21 cellular contexts compared by ENCODE assay signal in the genomic region with DNA sequence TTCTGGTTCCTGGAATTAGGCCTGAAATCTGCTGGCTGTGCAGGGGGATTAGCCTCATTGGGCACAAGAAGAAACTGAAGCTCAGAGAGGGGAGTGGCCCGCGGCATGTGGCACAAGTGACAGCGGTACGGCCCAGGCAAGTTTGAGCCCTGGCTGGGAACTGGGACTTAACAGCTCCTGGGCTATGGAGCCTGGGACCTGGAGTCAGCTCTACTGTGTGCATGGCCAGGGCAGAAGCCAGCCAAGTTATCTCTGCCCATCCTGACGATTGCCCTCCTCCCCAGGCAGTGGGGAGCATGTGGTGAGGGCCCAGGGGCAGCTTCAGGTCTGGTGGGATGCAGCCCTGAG.
DNase-seq lines count a peak whose midpoint lies in the region; FAIRE-seq and TF ChIP-seq lines count a peak whose summit lies in the region.
"Had no signal": no experiment of that assay in that cellular context is flagged by ENCODE, and none has a peak within 500 bp of the region (broad histone marks: within the 10 kb centered on the region; RNA-seq: fewer than 3 reads in every experiment).

No MANE protein-coding gene starts in this region.

- no peaks in the 10 kb centered on the region for H3K79me1 ChIP-seq in mesenchymal stem cell (replicated peaks; ENCODE audit: low read length, poor library complexity, severe bottlenecking)

- no peak overlapping the region for H3K9ac ChIP-seq in kidney (ENCODE audit: low read length in 2 of 2)
- H3K9ac ChIP-seq in mesenchymal stem cell (ENCODE audit: low read length) = no peak overlapping the region

- peaks cover 0 to 3% of the 10 kb centered on the region in 2 donors for H3K9me3 ChIP-seq in kidney (ENCODE audit: control insufficient read depth in 1 of 2, low read length in 2 of 2)
- H3K9me3 ChIP-seq in mesenchymal stem cell (ENCODE audit: control insufficient read depth, low read length) = no peaks in the 10 kb centered on the region
- H3K9me3 ChIP-seq in sigmoid colon = no peaks in the 10 kb centered on the region
- H3K9me3 ChIP-seq: BE2C had no signal

- intact Hi-C loops in kidney (cut with DNase I) = no loop called here
- intact Hi-C loops in sigmoid colon (cut with DNase I) = no loop called here

- H4K91ac ChIP-seq in mesenchymal stem cell (ENCODE audit: low read length) = no peak overlapping the region

- H3K27ac ChIP-seq in kidney (ENCODE audit: low read depth in 2 of 2, low read length in 2 of 2) (peak overlapping the region in 1 of 2 donors; percentile 13), mesenchymal stem cell (ENCODE audit: low read length, poor library complexity, severe bottlenecking) (no peak overlapping the region), sigmoid colon (no peak overlapping the region)
- H3K27ac ChIP-seq: HL-60 had no signal

- no peak for TF ChIP-seq CTCF in kidney (IDR thresholded peaks at IDR 0.05; ENCODE audit: borderline replicate concordance, extremely low read depth, insufficient read depth)
- TF ChIP-seq CTCF in sigmoid colon (IDR thresholded peaks at IDR 0.05) = no peak

- no peak overlapping the region for H3K4ac ChIP-seq in mesenchymal stem cell (ENCODE audit: low read depth in 1 of 2, low read length in 2 of 2)

- no peak overlapping the region for H3K4me2 ChIP-seq in mesenchymal stem cell (ENCODE audit: low read length, poor library complexity, severe bottlenecking)

- H3K23ac ChIP-seq in mesenchymal stem cell (ENCODE audit: low read length in 2 of 2) = no peak overlapping the region

- H4K8ac ChIP-seq in mesenchymal stem cell (ENCODE audit: low read length) = no peak overlapping the region

- H2BK120ac ChIP-seq in mesenchymal stem cell (ENCODE audit: low read depth, low read length) = no peak overlapping the region

- no peak for TF ChIP-seq EP300 in sigmoid colon (IDR thresholded peaks at IDR 0.05)

- H2BK12ac ChIP-seq in mesenchymal stem cell (ENCODE audit: low read length in 2 of 2) = no peak overlapping the region

- no peaks in the 10 kb centered on the region for H3K36me3 ChIP-seq in kidney (ENCODE audit: control insufficient read depth in 1 of 2, insufficient read depth in 2 of 2, low read length in 2 of 2)
- peaks cover 0 to 3% of the 10 kb centered on the region in 2 experiments for H3K36me3 ChIP-seq in mesenchymal stem cell (ENCODE audit: control insufficient read depth in 1 of 2, insufficient read depth in 2 of 2, low read depth in 1 of 2, low read length in 2 of 2)
- H3K36me3 ChIP-seq in sigmoid colon = no peaks in the 10 kb centered on the region
- H3K36me3 ChIP-seq: BE2C had no signal

- H3K14ac ChIP-seq in mesenchymal stem cell (ENCODE audit: low read length in 2 of 2) = no peak overlapping the region

- no peak overlapping the region for H2AK5ac ChIP-seq in mesenchymal stem cell (ENCODE audit: low read length, severe bottlenecking)

- peak; percentile 61 for DNase-seq in kidney
- DNase-seq in mesenchymal stem cell = no peak
- peak; percentile 1 for DNase-seq in retina
- DNase-seq in GM19240 (ENCODE audit: insufficient read length, low spot score) = no peak
- DNase-seq in activated naive CD4-positive, alpha-beta T cell treated with anti-CD3 and anti-CD28 coated beads, Interleukin-2, amount 50 U/mL, for 16 hours = no peak
- no peak for DNase-seq in sigmoid colon
- DNase-seq: ACHN; BE2C; C1 segment of cervical spinal cord; CD4-positive, CD25-positive, alpha-beta regulatory T cell; CD8-positive, alpha-beta memory T cell; COR-L47; DMS 273 treated with DMSO at 0.1 percent for 48 hours; DMS53; DND-41; EL; H9 had no signal

- no peak overlapping the region for H3K18ac ChIP-seq in mesenchymal stem cell (ENCODE audit: low read depth in 1 of 2, low read length in 2 of 2)

- no peak overlapping the region for H2BK5ac ChIP-seq in mesenchymal stem cell (ENCODE audit: low read depth, low read length, poor library complexity, severe bottlenecking)

- H3K27me3 ChIP-seq in mesenchymal stem cell (ENCODE audit: control insufficient read depth in 1 of 2, insufficient read depth in 1 of 2, low read length in 2 of 2) = no peaks in the 10 kb centered on the region
- no peaks in the 10 kb centered on the region for H3K27me3 ChIP-seq in sigmoid colon
- H3K27me3 ChIP-seq: BE2C had no signal

- 98% methylated on average over 5 of the region's 5 CpGs for WGBS in mesenchymal stem cell
- WGBS in sigmoid colon, 2 donors = 88 to 96% methylated on average over 5 of the region's 5 CpGs

- no peak overlapping the region for H2AFZ ChIP-seq in mesenchymal stem cell (ENCODE audit: low read depth, low read length)

- FAIRE-seq in kidney (lab: Jason Lieb, UNC) = no peak
- FAIRE-seq: A204.1, GM12878, H1 had no signal

- peaks cover 5 to 14% of the 10 kb centered on the region in 2 donors for H3K4me1 ChIP-seq in kidney (ENCODE audit: control insufficient read depth in 1 of 2, insufficient read depth in 1 of 2, low read depth in 1 of 2, low read length in 2 of 2)
- H3K4me1 ChIP-seq in mesenchymal stem cell (ENCODE audit: control insufficient read depth, insufficient read depth, low read depth, low read length) = peaks cover 54% of the 10 kb centered on the region
- H3K4me1 ChIP-seq in sigmoid colon = peaks cover 0 to 14% (median 13%) of the 10 kb centered on the region in 4 donors

- TF ChIP-seq POLR2A in sigmoid colon (IDR thresholded peaks at IDR 0.05) = no peak

- H2BK15ac ChIP-seq in mesenchymal stem cell (ENCODE audit: low read depth, poor library complexity, severe bottlenecking) = peak overlapping the region; percentile 12

- H3K4me3 ChIP-seq in kidney (ENCODE audit: low read length in 2 of 2) (no peak overlapping the region), mesenchymal stem cell (ENCODE audit: insufficient read depth in 1 of 2, low read depth in 1 of 2, low read length in 2 of 2) (no peak overlapping the region), sigmoid colon (no peak overlapping the region)
- H3K4me3 ChIP-seq: GM12878 had no signal

Comparison
In these comparisons a context has a peak if more than half of its experiments do, and no peak if none do; other contexts are left out.
1. DNase-seq: peak in kidney (single experiment) and retina (single experiment); none in mesenchymal stem cell (single experiment), GM19240 (single experiment), activated naive CD4-positive, alpha-beta T cell treated with anti-CD3 and anti-CD28 coated beads, Interleukin-2, amount 50 U/mL, for 16 hours (single experiment) and sigmoid colon (single experiment).